ENCODE assay signal across 26 cellular contexts in the genomic region with DNA sequence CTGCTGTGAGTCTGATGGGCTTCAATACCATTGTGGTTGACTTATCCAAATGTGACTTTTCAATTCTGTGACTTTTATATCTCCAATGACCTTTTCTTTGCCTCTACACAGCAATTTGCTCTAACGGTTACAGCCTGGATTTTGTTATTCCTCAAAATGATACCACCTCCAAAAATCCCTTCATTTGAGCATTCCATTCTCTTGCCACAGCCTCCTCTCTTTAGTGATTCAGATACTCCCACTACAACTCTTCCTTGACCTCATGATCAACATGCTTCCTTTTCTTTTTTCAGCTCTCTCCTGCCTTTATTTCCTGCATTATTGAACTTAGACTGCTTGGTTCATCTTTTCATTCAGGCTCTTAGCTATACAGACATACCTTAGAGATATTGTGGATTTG. TPM values are rescaled to one million over a fixed set of nuclear protein-coding genes. Genes with fewer than 3 reads are reported as not detected.
DNase-seq lines count a peak whose midpoint lies in the region; ATAC-seq and TF ChIP-seq lines count a peak whose summit lies in the region.
"Had no signal": no experiment of that assay in that cellular context is flagged by ENCODE, and none has a peak within 500 bp of the region (broad histone marks: within the 10 kb centered on the region; RNA-seq: fewer than 3 reads in every experiment).

No MANE protein-coding gene starts in this region.

- intact Hi-C loops in activated CD4-positive, alpha-beta T cell treated with anti-CD3 and anti-CD28 coated beads for 36 hours (cut with DNase I, micrococcal nuclease) = no loop called here

- no peaks in the 10 kb centered on the region for H3K36me3 ChIP-seq in BJ (ENCODE audit: control insufficient read depth, insufficient read depth, low read length)
- H3K36me3 ChIP-seq: neural progenitor cell had no signal

- TF ChIP-seq CTCF in BJ (IDR thresholded peaks at IDR 0.05; ENCODE audit: insufficient read depth, low read depth, low read length) (no peak), cardiac fibroblast (IDR thresholded peaks at IDR 0.05; ENCODE audit: low read depth, low read length) (no peak), nephron (IDR thresholded peaks at IDR 0.05; ENCODE audit: unreplicated experiment in 3 of 3) (no peak)

- H3K4me3 ChIP-seq in BJ (ENCODE audit: low read depth, low read length) (no peak overlapping the region), cardiac fibroblast (replicated peaks in 1 of 2; ENCODE audit: low read depth in 2 of 2, low read length in 2 of 2) (no peak overlapping the region)
- H3K4me3 ChIP-seq: mucosa of descending colon, neural progenitor cell had no signal

- POLR2A ChIA-PET in BJ (lab: Charles Lee) = no interaction called here
- POLR2A ChIA-PET in activated CD4-positive, alpha-beta T cell treated with anti-CD3 and anti-CD28 coated beads for 36 hours (lab: Charles Lee) = interaction anchor here (0.6 kb wide), 1 partner anchor 49 kb away, joined by 3 read pairs; no protein-coding TSS in a partner anchor

- H3K27ac Mint-ChIP-seq in nephron = peak overlapping the region in 2 of 3 experiments; percentile 10 to 58
- no peak overlapping the region for H3K27ac Mint-ChIP-seq in activated CD4-positive, alpha-beta T cell treated with anti-CD3 and anti-CD28 coated beads for 36 hours
- H3K27ac Mint-ChIP-seq: neural progenitor cell had no signal

- H3K36me3 Mint-ChIP-seq in nephron (ENCODE audit: low read depth) = no peaks in the 10 kb centered on the region
- no peaks in the 10 kb centered on the region for H3K36me3 Mint-ChIP-seq in activated CD4-positive, alpha-beta T cell treated with anti-CD3 and anti-CD28 coated beads for 36 hours (ENCODE audit: low read depth)
- H3K36me3 Mint-ChIP-seq: neural progenitor cell had no signal

- peaks cover 20% of the 10 kb centered on the region for H3K4me1 Mint-ChIP-seq in nephron
- H3K4me1 Mint-ChIP-seq in activated CD4-positive, alpha-beta T cell treated with anti-CD3 and anti-CD28 coated beads for 36 hours = peaks cover 31% of the 10 kb centered on the region
- H3K4me1 Mint-ChIP-seq: neural progenitor cell had no signal

- H3K9me3 Mint-ChIP-seq in nephron = peaks cover 10% of the 10 kb centered on the region
- no peaks in the 10 kb centered on the region for H3K9me3 Mint-ChIP-seq in activated CD4-positive, alpha-beta T cell treated with anti-CD3 and anti-CD28 coated beads for 36 hours (ENCODE audit: low read depth)
- H3K9me3 Mint-ChIP-seq: CD8-positive, alpha-beta memory T cell; neural progenitor cell had no signal

- CTCF ChIA-PET in BJ (lab: Yijun Ruan, JAX) = interaction anchor here (1.1 to 1.5 kb wide), 4 partner anchors 9 to 35 kb away, joined by 4 to 5 read pairs (median 4); no protein-coding TSS in a partner anchor
- CTCF ChIA-PET in activated CD4-positive, alpha-beta T cell treated with anti-CD3 and anti-CD28 coated beads for 36 hours (lab: Charles Lee) = interaction anchor here (0.6 to 1.6 kb wide), 3 partner anchors 12 to 157 kb away, joined by 3 to 5 read pairs (median 4); no protein-coding TSS in a partner anchor

- no peaks in the 10 kb centered on the region for H3K27me3 ChIP-seq in BJ (ENCODE audit: control insufficient read depth, insufficient read depth, low read length)
- H3K27me3 ChIP-seq: neural progenitor cell had no signal

- H3K4me3 Mint-ChIP-seq in nephron = no peak overlapping the region
- no peak overlapping the region for H3K4me3 Mint-ChIP-seq in activated CD4-positive, alpha-beta T cell treated with anti-CD3 and anti-CD28 coated beads for 36 hours
- H3K4me3 Mint-ChIP-seq: CD8-positive, alpha-beta memory T cell; neural progenitor cell had no signal

- ATAC-seq in activated CD4-positive, alpha-beta T cell treated with anti-CD3 and anti-CD28 coated beads for 36 hours = no peak
- ATAC-seq: mucosa of descending colon, Panc1 had no signal

- peak; percentile 33 for DNase-seq in BJ (ENCODE audit: low read depth)
- DNase-seq in HCEC 1CT = peak; percentile 38
- DNase-seq in cardiac fibroblast (ENCODE audit: low read depth in 2 of 2) = peak; percentile 48 to 64
- no peak for DNase-seq in UCSD-AML1 (lab: John Stamatoyannopoulos, UW; ENCODE audit: unreplicated experiment)
- no peak for DNase-seq in activated CD4-positive, alpha-beta T cell treated with anti-CD3 and anti-CD28 coated beads for 36 hours
- DNase-seq in activated CD8-positive, alpha-beta memory T cell treated with anti-CD3 and anti-CD28 coated beads, Interleukin-2, amount 50 U/mL, for 48 hours = no peak
- DNase-seq in NCI-H1436 treated with DMSO at 0.1 percent for 48 hours (lab: John Stamatoyannopoulos, UW) = no peak
- DNase-seq: activated CD4-positive, alpha-beta T cell treated with anti-CD3 and anti-CD28 coated beads, Interleukin-2, amount 50 U/mL, for 4 hours; activated gamma-delta T cell treated with Interleukin-2 at 50 U/mL for 16 hours; CD8-positive, alpha-beta memory T cell; dermis blood vessel endothelial cell; DMS153; GF-D8; hippocampal formation; mucosa of descending colon; NCI-H1105 treated with DMSO at 0.1 percent for 48 hours; NCI-H510A treated with DMSO at 0.1 percent for 48 hours; small intestine; stimulated activated CD4-positive, alpha-beta T cell treated with anti-CD3 and anti-CD28 coated beads, Interleukin-2, amount 100 ng/mL, for 48 hours; stimulated activated naive CD4-positive, alpha-beta T cell; T-helper 1 cell had no signal

- no peaks in the 10 kb centered on the region for H3K27me3 Mint-ChIP-seq in nephron (ENCODE audit: low read depth)
- H3K27me3 Mint-ChIP-seq in activated CD4-positive, alpha-beta T cell treated with anti-CD3 and anti-CD28 coated beads for 36 hours = no peaks in the 10 kb centered on the region

RNA-seq across cellular contexts. Expression of gene IL19, which starts 16.6 kb away (rescaled TPM):
- not detected in 2 replicates for polyA plus RNA-seq in BJ (2011; rRNA removed)
- not detected in 2 replicates for polyA minus RNA-seq in BJ (2011; rRNA and poly(A)+ RNA removed)
- total RNA-seq in activated CD4-positive, alpha-beta T cell treated with anti-CD3 and anti-CD28 coated beads for 36 hours = not detected
- total RNA-seq: cardiac septum; CD8-positive, alpha-beta memory T cell; dermis blood vessel endothelial cell; lower leg skin; mucosa of descending colon had no signal
- polyA plus RNA-seq: CD8-positive, alpha-beta memory T cell; small intestine had no signal

RNA-seq across cellular contexts. Expression of gene IL10, which starts 18.3 kb away (rescaled TPM):
- polyA plus RNA-seq in BJ (2011; rRNA removed) = not detected in 2 replicates
- not detected in 2 replicates for polyA minus RNA-seq in BJ (2011; rRNA and poly(A)+ RNA removed)
- total RNA-seq in activated CD4-positive, alpha-beta T cell treated with anti-CD3 and anti-CD28 coated beads for 36 hours = 1 to 10 TPM; 1.3 to 1.6 TPM
- total RNA-seq: dermis blood vessel endothelial cell had no signal

Comparison
In these comparisons a context has a peak if more than half of its experiments do, and no peak if none do; other contexts are left out.
1. DNase-seq: peak in BJ (single experiment), HCEC 1CT (single experiment) and cardiac fibroblast (2 of 2); none in UCSD-AML1 (single experiment), activated CD4-positive, alpha-beta T cell treated with anti-CD3 and anti-CD28 coated beads for 36 hours (single experiment), activated CD8-positive, alpha-beta memory T cell treated with anti-CD3 and anti-CD28 coated beads, Interleukin-2, amount 50 U/mL, for 48 hours (single experiment) and NCI-H1436 treated with DMSO at 0.1 percent for 48 hours (single experiment).